8 cellular contexts compared by ENCODE assay signal in the genomic region with DNA sequence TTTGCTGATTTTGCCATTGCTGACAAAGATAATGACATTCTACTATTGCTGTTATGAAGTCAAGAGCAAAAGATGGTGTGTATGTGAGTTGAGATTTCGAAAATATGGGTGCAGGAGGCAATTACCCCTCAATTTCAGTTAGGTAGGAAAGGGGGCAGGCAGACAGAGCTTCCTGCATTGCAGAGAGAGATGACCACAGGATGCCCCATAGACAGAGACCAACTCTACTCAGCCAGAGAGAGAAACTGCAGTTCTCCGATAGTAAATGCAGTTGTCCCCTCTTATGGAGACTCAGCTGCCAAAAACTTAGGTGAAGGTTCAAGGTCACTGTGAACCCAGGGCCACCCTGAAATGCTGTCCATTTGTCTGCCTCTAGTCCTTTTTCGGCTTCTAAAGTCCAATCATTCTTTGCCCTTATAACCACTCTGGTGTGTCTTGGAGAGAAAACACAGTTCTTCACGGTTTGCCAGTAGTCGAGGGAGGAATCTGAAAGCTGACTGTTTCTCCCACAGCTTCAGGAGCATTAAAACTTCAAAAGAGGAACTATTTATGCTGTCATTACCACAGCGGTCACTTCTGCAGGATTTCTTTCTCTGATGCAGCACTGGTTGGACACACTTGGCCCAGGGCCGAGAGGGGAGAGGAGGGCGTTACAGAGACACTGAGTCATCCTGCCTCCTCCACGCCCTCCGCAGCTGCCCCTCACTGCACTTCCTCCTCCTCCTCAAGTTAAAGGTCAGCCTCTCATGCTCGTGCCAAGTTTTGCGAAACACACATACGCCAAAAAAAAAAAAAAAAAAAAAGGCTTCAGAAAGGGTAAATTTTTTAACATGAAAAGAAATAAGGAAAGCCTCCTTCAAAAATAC.
DNase-seq lines count a peak whose midpoint lies in the region; ATAC-seq, FAIRE-seq and TF ChIP-seq lines count a peak whose summit lies in the region.

No MANE protein-coding gene starts in this region.

- H3K9ac ChIP-seq in PC-3 (ENCODE audit: low read length) (peak overlapping the region; percentile 61), kidney (ENCODE audit: low read length in 2 of 2) (no peak overlapping the region)

- H3K36me3 ChIP-seq in PC-3 (ENCODE audit: low read depth, low read length) (no peaks in the 10 kb centered on the region), body of pancreas (replicated peaks in 1 of 2; ENCODE audit: insufficient read depth in 1 of 2, low read depth in 2 of 2) (no peaks in the 10 kb centered on the region), kidney (ENCODE audit: control insufficient read depth in 1 of 2, insufficient read depth in 2 of 2, low read length in 2 of 2) (no peaks in the 10 kb centered on the region)

- CTCF ChIA-PET in AG04450 (lab: Charles Lee): no interaction called here
- CTCF ChIA-PET in PC-3 (lab: Charles Lee): no interaction called here

- BruUV-seq in PC-3 (replicated peaks; lab: Mats Ljungman, UMichigan): no TSS peak

- DNase-seq in AG04450 (ENCODE audit: low read depth, low spot score) (peak; percentile 79), PC-3 (peak; percentile 89), body of pancreas (peak; percentile 82 to 95 (median 90)), kidney (peak; percentile 99), DMS153 treated with DMSO at 0.1 percent for 48 hours (lab: John Stamatoyannopoulos, UW; ENCODE audit: unreplicated experiment) (no peak)
- DNase-seq in stimulated activated CD4-positive, alpha-beta T cell treated with anti-CD3 and anti-CD28 coated beads, Interleukin-15, amount 100 ng/mL, for 24 hours: peak; percentile 64

- H2AFZ ChIP-seq in PC-3 (ENCODE audit: low read length): no peak overlapping the region

- intact Hi-C loops in PC-3 (cut with micrococcal nuclease) (loop anchor here (10.0 kb wide), 1 partner anchor 143 kb away; no protein-coding TSS in a partner anchor), body of pancreas (cut with DNase I) (no loop called here), kidney (cut with DNase I) (no loop called here)

- TF ChIP-seq CTCF in AG04450 (IDR thresholded peaks at IDR 0.05; ENCODE audit: low read depth, low read length): no peak
- TF ChIP-seq CTCF in PC-3 (conservative IDR thresholded peaks at IDR 0.05; ENCODE audit: low read depth, low read length): no peak
- TF ChIP-seq CTCF in body of pancreas (IDR thresholded peaks at IDR 0.05): no peak
- TF ChIP-seq CTCF in kidney (IDR thresholded peaks at IDR 0.05; ENCODE audit: borderline replicate concordance, extremely low read depth, insufficient read depth): no peak

- H3K9me3 ChIP-seq in AG04450 (ENCODE audit: control insufficient read depth, insufficient read depth, low read length): no peaks in the 10 kb centered on the region
- H3K9me3 ChIP-seq in PC-3 (ENCODE audit: low read length): no peaks in the 10 kb centered on the region
- H3K9me3 ChIP-seq in body of pancreas: no peaks in the 10 kb centered on the region
- no peaks in the 10 kb centered on the region for H3K9me3 ChIP-seq in kidney (ENCODE audit: control insufficient read depth in 1 of 2, low read length in 2 of 2)

- WGBS in body of pancreas, 2 donors: 12 to 17% methylated on average over 13 of the region's 13 CpGs

- H3K4me3 ChIP-seq in AG04450 (ENCODE audit: low read depth, low read length): peak overlapping the region; percentile 28
- peak overlapping the region; percentile 17; the same call in 1 of the 2 replicates for H3K4me3 ChIP-seq in PC-3 (ENCODE audit: low read length)
- H3K4me3 ChIP-seq in body of pancreas: no peak overlapping the region
- H3K4me3 ChIP-seq in kidney (ENCODE audit: low read length in 2 of 2): peak overlapping the region; percentile 21 to 52

- H3K27me3 ChIP-seq in AG04450 (ENCODE audit: control insufficient read depth, insufficient read depth, low read length): no peaks in the 10 kb centered on the region
- no peaks in the 10 kb centered on the region for H3K27me3 ChIP-seq in PC-3 (ENCODE audit: low read length)
- no peaks in the 10 kb centered on the region for H3K27me3 ChIP-seq in body of pancreas

- H3F3A ChIP-seq in PC-3 (ENCODE audit: low read length, unreplicated experiment): no peaks in the 10 kb centered on the region

- no peaks in the 10 kb centered on the region for H4K20me1 ChIP-seq in PC-3 (ENCODE audit: low read length)

- POLR2A ChIA-PET in AG04450 (lab: Yijun Ruan, JAX): no interaction called here
- POLR2A ChIA-PET in PC-3 (lab: Charles Lee; ENCODE audit: unreplicated experiment): interaction anchor here (0.7 kb wide), 1 partner anchor 16 kb away, joined by 3 read pairs; no protein-coding TSS in a partner anchor

- peak overlapping the region; percentile 78 for H3K4me2 ChIP-seq in PC-3 (ENCODE audit: low read length)

- no peaks in the 10 kb centered on the region for H3K9me2 ChIP-seq in PC-3 (replicated peaks; ENCODE audit: low read length)

- peak in 1 of 3 donors; percentile 24 for TF ChIP-seq POLR2A in body of pancreas (IDR thresholded peaks at IDR 0.05)

- H3K27ac ChIP-seq in AG04450 (ENCODE audit: low read depth, low read length) (peak overlapping the region; percentile 63), PC-3 (ENCODE audit: low read length) (peak overlapping the region; percentile 83), body of pancreas (peak overlapping the region in 3 of 4 donors; percentile 49 to 71 (median 57)), kidney (ENCODE audit: low read depth in 2 of 2, low read length in 2 of 2) (peak overlapping the region; percentile 5 to 15)

- FAIRE-seq in kidney (lab: Jason Lieb, UNC): peak; percentile 66

- no peaks in the 10 kb centered on the region for H3K79me2 ChIP-seq in PC-3 (ENCODE audit: low read length)

- ATAC-seq in GM18867 (IDR thresholded peaks at IDR 0.05; ENCODE audit: unreplicated experiment) (peak; percentile 93), HG03060 (IDR thresholded peaks at IDR 0.05; ENCODE audit: low read depth, unreplicated experiment) (peak; percentile 89), PC-3 (peak; percentile 70), body of pancreas (peak; percentile 93)

- H3K4me1 ChIP-seq in PC-3 (ENCODE audit: insufficient read depth, low read length): peaks cover 41% of the 10 kb centered on the region
- H3K4me1 ChIP-seq in body of pancreas: peaks cover 20% of the 10 kb centered on the region
- peaks cover 12% of the 10 kb centered on the region in 2 donors for H3K4me1 ChIP-seq in kidney (ENCODE audit: control insufficient read depth in 1 of 2, insufficient read depth in 1 of 2, low read depth in 1 of 2, low read length in 2 of 2)

Comparison
In these comparisons a context has a peak if more than half of its experiments do, and no peak if none do; other contexts are left out.
1. H3K27ac ChIP-seq: peak in every context shown above with its lines; median percentile 83 in PC-3; 63 in AG04450; 57 in body of pancreas; 10 in kidney.
2. H3K4me3 ChIP-seq: peak in AG04450 (single experiment), PC-3 (single experiment) and kidney (2 of 2); none in body of pancreas (0 of 2).
3. Peak in every context shown above with its lines, with median percentiles within 50 percentile points of each other: ATAC-seq.